ENCODE assay signal across 31 cellular contexts in genomic region chr9:81890104-81890503, GRCh38. TPM values are rescaled to one million over a fixed set of nuclear protein-coding genes. Genes with fewer than 3 reads are reported as not detected.
"Had no signal": no experiment of that assay in that cellular context is flagged by ENCODE, and none has a peak within 500 bp of the region (broad histone marks: within the 10 kb centered on the region; RNA-seq: fewer than 3 reads in every experiment).

No MANE protein-coding gene starts in this region.

- H3K27me3 ChIP-seq: ascending aorta, body of pancreas, SJSA1 had no signal

- H3K36me3 ChIP-seq: ascending aorta, SJSA1 had no signal

- H3K27ac ChIP-seq: ascending aorta, body of pancreas, SJSA1 had no signal

- DNase-seq: activated CD4-positive, alpha-beta T cell treated with anti-CD3 and anti-CD28 coated beads for 48 hours; activated CD4-positive, alpha-beta T cell treated with anti-CD3 and anti-CD28 coated beads, Interleukin-2, amount 50 U/mL, for 4 hours; activated CD4-positive, CD25-positive, alpha-beta regulatory T cell treated with anti-CD3 and anti-CD28 coated beads, Interleukin-2, amount 50 U/mL, for 72 hours; activated CD8-positive, alpha-beta memory T cell treated with anti-CD3 and anti-CD28 coated beads, Interleukin-2, amount 10 ng/mL, durations not matched to agents 7 days and 5 days; activated effector memory CD4-positive, alpha-beta T cell treated with Interleukin-2 at 50 U/mL for 16 hours; activated naive CD4-positive, alpha-beta T cell; activated T-cell treated with anti-CD3 and anti-CD28 coated beads, Interleukin-2, amount 50 U/mL, for 24 hours; amniotic stem cell; body of pancreas; KG1; NCI-H1092; NCI-H1417; NCI-H2029; NCI-H2107; NCI-H510A treated with DMSO at 0.1 percent for 48 hours; NCI-H69; NK-92 treated with Interleukin-12 subunit alpha and Interleukin-12 subunit beta, amount 100 ng/mL, for 24 hours; OCI-M1; Right ventricle myocardium superior; RPMI8226; SW 1271 had no signal

- H3K4me1 ChIP-seq: ascending aorta, body of pancreas, SJSA1 had no signal

- H3K9me3 ChIP-seq: ascending aorta, body of pancreas, SJSA1 had no signal

- H3K4me3 ChIP-seq: ascending aorta, body of pancreas, SJSA1 had no signal

- ATAC-seq: activated CD8-positive, alpha-beta memory T cell treated with anti-CD3 and anti-CD28 coated beads, Interleukin-2, amount 10 ng/mL, durations not matched to agents 7 days and 5 days; body of pancreas; Panc1; SK-N-SH treated with all-trans-retinoic acid at 6 μM for 48 hours; WTC11 had no signal

RNA-seq across cellular contexts. Expression of gene SPATA31D4, which starts 38.1 kb away (rescaled TPM):
- total RNA-seq: activated CD8-positive, alpha-beta memory T cell treated with anti-CD3 and anti-CD28 coated beads, Interleukin-2, amount 10 ng/mL, durations not matched to agents 7 days and 5 days; activated T-helper 1 cell treated with anti-CD3 and anti-CD28 coated beads, Interleukin-12 subunit alpha, Interleukin-12 subunit beta, Interleukin-2, Interleukin-4 antibody, amounts not matched to agents 30 ng/mL and 10 ng/mL and 1 ng/mL, durations not matched to agents 14 hours and 24 hours and 36 hours; ascending aorta; body of pancreas; bronchial epithelial cell; LHCN-M2; M059J; Right ventricle myocardium superior; SJSA1; T-helper 1 cell treated with Interleukin-12 subunit alpha and Interleukin-12 subunit beta and Interleukin-4 antibody, amounts not matched to agents 30 ng/mL and 1 ng/mL, for 36 hours; WTC11 had no signal

RNA-seq across cellular contexts. Expression of gene SPATA31D3, which starts 53.2 kb away (rescaled TPM):
- total RNA-seq: activated CD8-positive, alpha-beta memory T cell treated with anti-CD3 and anti-CD28 coated beads, Interleukin-2, amount 10 ng/mL, durations not matched to agents 7 days and 5 days; activated T-helper 1 cell treated with anti-CD3 and anti-CD28 coated beads, Interleukin-12 subunit alpha, Interleukin-12 subunit beta, Interleukin-2, Interleukin-4 antibody, amounts not matched to agents 30 ng/mL and 10 ng/mL and 1 ng/mL, durations not matched to agents 14 hours and 24 hours and 36 hours; ascending aorta; body of pancreas; bronchial epithelial cell; LHCN-M2; M059J; Right ventricle myocardium superior; SJSA1; T-helper 1 cell treated with Interleukin-12 subunit alpha and Interleukin-12 subunit beta and Interleukin-4 antibody, amounts not matched to agents 30 ng/mL and 1 ng/mL, for 36 hours; WTC11 had no signal
